In the genomic region with DNA sequence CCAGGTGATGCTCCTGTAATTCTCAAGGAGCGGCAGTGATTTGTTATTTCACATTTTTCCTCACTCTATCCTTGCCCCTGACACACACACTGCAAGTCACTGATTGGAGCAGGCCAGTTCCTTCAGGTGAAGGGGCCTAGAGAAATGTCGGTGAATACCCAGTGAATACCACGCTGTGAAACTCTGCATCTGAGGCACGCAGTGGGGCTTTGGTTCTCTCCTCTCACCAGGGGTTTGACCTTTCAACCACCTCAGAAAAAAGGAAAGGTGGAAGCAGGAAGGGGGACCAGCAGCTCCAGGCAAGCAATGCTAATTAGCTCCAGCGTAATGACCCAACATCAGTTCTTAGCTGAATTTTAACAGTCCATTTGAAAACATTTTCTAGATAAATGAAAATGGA, we compare ENCODE assay signal across 22 cellular contexts. TPM values are rescaled to one million over a fixed set of nuclear protein-coding genes. Genes with fewer than 3 reads are reported as not detected.
DNase-seq lines count a peak whose midpoint lies in the region; ATAC-seq, FAIRE-seq and TF ChIP-seq lines count a peak whose summit lies in the region.
"Had no signal": no experiment of that assay in that cellular context is flagged by ENCODE, and none has a peak within 500 bp of the region (broad histone marks: within the 10 kb centered on the region; RNA-seq: fewer than 3 reads in every experiment).

No MANE protein-coding gene starts in this region.

- H2BK5ac ChIP-seq in neuronal stem cell (ENCODE audit: low read length) = no peak overlapping the region

- H3K9me3 Mint-ChIP-seq in WTC11 = no peaks in the 10 kb centered on the region
- H3K9me3 Mint-ChIP-seq: CD4-positive, alpha-beta memory T cell had no signal

- no peak overlapping the region for H4K8ac ChIP-seq in neuronal stem cell (ENCODE audit: low read depth, low read length)

- peak; percentile 98 for ATAC-seq in WTC11

- no peak overlapping the region for H4K91ac ChIP-seq in neuronal stem cell (ENCODE audit: low read depth, low read length, poor library complexity)

- POLR2A ChIA-PET in WTC11 (lab: Charles Lee) = interaction anchor here (1.7 kb wide), 1 partner anchor 23 kb away, joined by 6 read pairs; no protein-coding TSS in a partner anchor

- no peak for FAIRE-seq in HTR-8/SVneo (lab: Jason Lieb, UNC)
- FAIRE-seq: D721Med had no signal

- no peak overlapping the region for H3K4me2 ChIP-seq in neuronal stem cell (ENCODE audit: insufficient read depth, low read length, poor library complexity, severe bottlenecking)

- H3K27ac ChIP-seq in iPS DF 6.9 (ENCODE audit: low read length) (no peak overlapping the region), neuronal stem cell (replicated peaks; ENCODE audit: low read length) (peak overlapping the region; percentile 58)

- H3K4ac ChIP-seq in neuronal stem cell (ENCODE audit: low read length) = no peak overlapping the region

- H3K27me3 ChIP-seq in H7 (ENCODE audit: control insufficient read depth, insufficient read depth, low read length) (no peaks in the 10 kb centered on the region), iPS DF 6.9 (ENCODE audit: control insufficient read depth, insufficient read depth, low read length) (no peaks in the 10 kb centered on the region), neuronal stem cell (ENCODE audit: control insufficient read depth in 3 of 3, insufficient read depth in 3 of 3, low read depth in 1 of 3, low read length in 3 of 3) (no peaks in the 10 kb centered on the region)

- H2BK12ac ChIP-seq in neuronal stem cell (ENCODE audit: low read length) = no peak overlapping the region

- peaks cover 19% of the 10 kb centered on the region for H3K36me3 Mint-ChIP-seq in WTC11

- H3K27me3 Mint-ChIP-seq in WTC11 (ENCODE audit: low read depth) = no peaks in the 10 kb centered on the region
- H3K27me3 Mint-ChIP-seq: CD4-positive, alpha-beta memory T cell had no signal

- H3K14ac ChIP-seq in neuronal stem cell (ENCODE audit: low read length) = no peak overlapping the region

- H3K79me1 ChIP-seq in neuronal stem cell (ENCODE audit: low read depth, low read length) = no peaks in the 10 kb centered on the region

- CTCF ChIA-PET in WTC11 (lab: Charles Lee) = interaction anchor here (0.8 to 2.5 kb wide), 7 partner anchors 13 to 947 kb away, joined by 3 to 20 read pairs (median 4); no protein-coding TSS in a partner anchor

- no peak overlapping the region for H2BK15ac ChIP-seq in neuronal stem cell (ENCODE audit: low read length)

- DNase-seq in H7 (peak; percentile 73), WTC11 (ENCODE audit: low spot score) (peak; percentile 44), iPS DF 6.9 (ENCODE audit: low read depth, low spot score) (peak; percentile 54), neuronal stem cell (ENCODE audit: low spot score) (peak; percentile 62), epidermal melanocyte (ENCODE audit: insufficient read length, low spot score) (no peak), HTR-8/SVneo (ENCODE audit: insufficient read length, low spot score) (no peak), NOMO-1 treated with DMSO at 0.1 percent for 48 hours (lab: John Stamatoyannopoulos, UW; ENCODE audit: unreplicated experiment) (no peak), NCI-H82 treated with DMSO at 0.1 percent for 48 hours (lab: John Stamatoyannopoulos, UW; ENCODE audit: unreplicated experiment) (no peak)
- DNase-seq: ACHN, DMS79 treated with DMSO at 0.1 percent for 48 hours, GF-D8, KG1, NCI-H1092, NCI-H1694, NCI-H345, SIG-M5 had no signal

- TF ChIP-seq CTCF in WTC11 (IDR thresholded peaks at IDR 0.05) = no peak

- no peak overlapping the region for H3K23ac ChIP-seq in neuronal stem cell (ENCODE audit: low read depth, low read length, poor library complexity)

- H3K27ac Mint-ChIP-seq in WTC11 = peak overlapping the region; percentile 81
- H3K27ac Mint-ChIP-seq: CD4-positive, alpha-beta memory T cell had no signal

- H2AK5ac ChIP-seq in neuronal stem cell (ENCODE audit: low read depth, low read length) = no peak overlapping the region

- WGBS in iPS DF 6.9 (ENCODE audit: insufficient coverage, insufficient read length) = no CpG with 5 or more reads among the region's 5 CpGs
- WGBS in neuronal stem cell (ENCODE audit: extremely low coverage in 2 of 2, insufficient read length in 2 of 2, insufficient replicate concordance in 1 of 2), 2 donors = no CpG with 5 or more reads among the region's 5 CpGs

- peaks cover 2% of the 10 kb centered on the region; the same call in 1 of the 2 replicates for H3K4me1 Mint-ChIP-seq in WTC11

- H3K4me3 ChIP-seq in H7 (ENCODE audit: insufficient read depth, low read depth, low read length) (no peak overlapping the region), iPS DF 6.9 (ENCODE audit: low read length) (no peak overlapping the region), neuronal stem cell (ENCODE audit: low read length in 2 of 2) (no peak overlapping the region)
- H3K4me3 ChIP-seq: HAP-1 had no signal

- no peak overlapping the region for H2AFZ ChIP-seq in neuronal stem cell (ENCODE audit: low read length)

- H3K4me1 ChIP-seq in iPS DF 6.9 (ENCODE audit: control insufficient read depth, insufficient read depth, low read length) (peaks cover 2% of the 10 kb centered on the region), neuronal stem cell (ENCODE audit: control insufficient read depth in 2 of 2, insufficient read depth in 1 of 2, low read depth in 1 of 2, low read length in 2 of 2) (peaks cover 8 to 10% of the 10 kb centered on the region in 2 donors)
- H3K4me1 ChIP-seq: HAP-1 had no signal

- H3K9me3 ChIP-seq in iPS DF 6.9 (ENCODE audit: control insufficient read depth, insufficient read depth, low read length) = no peaks in the 10 kb centered on the region
- H3K9me3 ChIP-seq in neuronal stem cell (replicated peaks in 1 of 2; ENCODE audit: control insufficient read depth in 2 of 2, insufficient read depth in 1 of 2, low read depth in 1 of 2, low read length in 2 of 2) = no peaks in the 10 kb centered on the region
- H3K9me3 ChIP-seq: HAP-1 had no signal

- H3K36me3 ChIP-seq in H7 (replicated peaks; ENCODE audit: control insufficient read depth, insufficient read depth, low read length) = peaks cover 2% of the 10 kb centered on the region; the same call in 1 of the 2 replicates
- H3K36me3 ChIP-seq in iPS DF 6.9 (ENCODE audit: control insufficient read depth, insufficient read depth, low read length) = no peaks in the 10 kb centered on the region
- peaks cover 0 to 42% of the 10 kb centered on the region in 2 donors for H3K36me3 ChIP-seq in neuronal stem cell (replicated peaks in 1 of 2; ENCODE audit: control insufficient read depth in 2 of 2, insufficient read depth in 2 of 2, low read length in 2 of 2)

- no peak overlapping the region for H3K18ac ChIP-seq in neuronal stem cell (ENCODE audit: low read length)

- H3K9ac ChIP-seq in neuronal stem cell (ENCODE audit: low read depth, low read length, poor library complexity) = no peak overlapping the region

- H3K4me3 Mint-ChIP-seq in WTC11 = no peak overlapping the region
- H3K4me3 Mint-ChIP-seq: CD4-positive, alpha-beta memory T cell had no signal

- H2BK120ac ChIP-seq in neuronal stem cell (ENCODE audit: low read depth, low read length) = no peak overlapping the region

TF ChIP-seq in WTC11, 78 proteins besides CTCF, POLR2A, EP300 and RAD21:
- TF ChIP-seq PRRX2 (CRISPR knock-in tag; IDR thresholded peaks at IDR 0.05) = no peak
- 0 out of 2 replicates have a peak, but pooled peaks have one; percentile 13 for TF ChIP-seq ETV6 (CRISPR knock-in tag; IDR thresholded peaks at IDR 0.05)
- TF ChIP-seq ZNF423 (CRISPR knock-in tag; IDR thresholded peaks at IDR 0.05) = peak; percentile 82

RNA-seq across cellular contexts. Expression of a gene that starts 0.5 kb away (rescaled TPM):
- total RNA-seq in H7 (2014; rRNA removed; shearing (Covaris generic)) = not detected in 2 replicates
- not detected in 3 replicates for total RNA-seq in WTC11 (2021)
- 0.04 TPM for polyA plus RNA-seq in neuronal stem cell (2013, experiment 1 of 2)
- polyA plus RNA-seq in neuronal stem cell (2013, experiment 2 of 2) = not detected
- total RNA-seq: HT-29, M059J, RPMI7951 had no signal

RNA-seq across cellular contexts. Expression of a gene that starts 24.1 kb away (rescaled TPM):
- total RNA-seq in H7 (2014; rRNA removed; shearing (Covaris generic)) = 44.5 and 59.6 TPM in 2 replicates
- 27.1 to 27.9 TPM (median 27.9 TPM) in 3 replicates for total RNA-seq in WTC11 (2021)
- 17.0 TPM for polyA plus RNA-seq in neuronal stem cell (2013, experiment 1 of 2)
- 18.2 TPM for polyA plus RNA-seq in neuronal stem cell (2013, experiment 2 of 2)

RNA-seq across cellular contexts. Expression of a gene that starts 24.2 kb away (rescaled TPM):
- total RNA-seq in H7 (2014; rRNA removed; shearing (Covaris generic)) = 48.3 and 58.1 TPM in 2 replicates
- total RNA-seq in WTC11 (2021) = 75.2 to 81.2 TPM (median 78.9 TPM) in 3 replicates
- 89.7 TPM for polyA plus RNA-seq in neuronal stem cell (2013, experiment 1 of 2)
- 88.7 TPM for polyA plus RNA-seq in neuronal stem cell (2013, experiment 2 of 2)

Comparison
In these comparisons a context has a peak if more than half of its experiments do, and no peak if none do; other contexts are left out.
1. DNase-seq: peak in H7 (single experiment), WTC11 (single experiment), iPS DF 6.9 (single experiment) and neuronal stem cell (single experiment); none in epidermal melanocyte (single experiment), HTR-8/SVneo (single experiment), NOMO-1 treated with DMSO at 0.1 percent for 48 hours (single experiment) and NCI-H82 treated with DMSO at 0.1 percent for 48 hours (single experiment).